19 cellular contexts compared by ENCODE assay signal in the genomic region with DNA sequence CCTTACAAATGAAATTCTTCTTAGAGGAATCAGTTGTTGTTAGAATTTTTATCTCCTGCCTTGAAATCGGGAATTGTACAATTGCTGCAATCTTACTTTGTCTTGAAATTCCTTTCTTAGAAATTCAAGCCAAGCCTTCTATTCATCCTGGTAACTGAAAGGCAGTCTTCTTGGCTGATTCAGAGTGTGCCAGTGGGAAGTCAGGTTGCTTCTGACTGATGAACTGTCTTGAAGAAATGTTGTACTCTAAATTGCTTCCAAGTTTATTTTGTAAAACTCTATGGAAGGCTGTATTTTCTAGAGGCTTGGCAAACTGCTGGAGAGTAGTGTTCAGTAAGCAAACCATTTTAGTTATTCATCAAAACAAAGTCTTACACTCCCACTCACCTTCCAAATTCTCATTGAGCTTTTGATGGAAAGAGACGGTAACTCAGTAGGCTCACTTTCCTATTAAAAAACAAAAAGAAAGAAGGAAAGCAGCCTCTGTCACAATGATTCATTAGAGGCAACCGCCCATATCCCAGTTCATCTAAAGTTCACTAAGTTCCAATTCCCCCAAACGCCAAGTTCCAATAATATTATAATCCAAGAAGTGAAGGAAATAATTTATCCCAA.
A peak's percentile ranks its signal among the peaks of the same experiment; 100 is the strongest.
DNase-seq lines count a peak whose midpoint lies in the region; ATAC-seq, FAIRE-seq and TF ChIP-seq lines count a peak whose summit lies in the region.
"Had no signal": no experiment of that assay in that cellular context is flagged by ENCODE, and none has a peak within 500 bp of the region (broad histone marks: within the 10 kb centered on the region; RNA-seq: fewer than 3 reads in every experiment).

No MANE protein-coding gene starts in this region.

- 79% methylated on average over 4 of the region's 4 CpGs; no CpG with 5 or more reads in 1 of the 2 experiments for WGBS in H1 (ENCODE audit: extremely low coverage in 1 of 2, insufficient coverage in 1 of 2, insufficient read length in 1 of 2, insufficient replicate concordance in 2 of 2, low coverage in 1 of 2, low lambda C conversion rate in 2 of 2, missing lambda C conversion rate in 1 of 2), 2 experiments

- H3K27me3 Mint-ChIP-seq in nephron (ENCODE audit: low read depth), result no peaks in the 10 kb centered on the region
- peaks cover 0 to 5% (median 1%) of the 10 kb centered on the region in 5 donors for H3K27me3 Mint-ChIP-seq in naive thymus-derived CD8-positive, alpha-beta T cell
- H3K27me3 Mint-ChIP-seq: CD8-positive, alpha-beta memory T cell had no signal

- no peak overlapping the region for H3K4me3 ChIP-seq in H1 (ENCODE audit: extremely low read depth in 1 of 4, insufficient read depth in 2 of 4, low read depth in 3 of 4, low read length in 4 of 4)
- H3K4me3 ChIP-seq: BLaER1, GM12878 had no signal

- H3K79me1 ChIP-seq in H1 (ENCODE audit: low read depth, low read length), result no peaks in the 10 kb centered on the region

- no peak overlapping the region for H3K9ac ChIP-seq in H1 (replicated peaks in 1 of 4; ENCODE audit: extremely low read depth in 1 of 4, low read depth in 3 of 4, low read length in 3 of 4)
- H3K9ac ChIP-seq: BLaER1 had no signal

- no peak overlapping the region for H3K18ac ChIP-seq in H1 (ENCODE audit: extremely low read depth, low read length)

- H3K23ac ChIP-seq in H1 (ENCODE audit: insufficient read length), result no peak overlapping the region

- H3K36me3 Mint-ChIP-seq in nephron (ENCODE audit: low read depth), result no peaks in the 10 kb centered on the region
- H3K36me3 Mint-ChIP-seq in naive thymus-derived CD8-positive, alpha-beta T cell, result peaks cover 0 to 5% (median 0%) of the 10 kb centered on the region in 3 donors
- H3K36me3 Mint-ChIP-seq: CD8-positive, alpha-beta memory T cell had no signal

- no peak overlapping the region for H3K4me2 ChIP-seq in H1 (ENCODE audit: insufficient read depth in 1 of 2, low read depth in 2 of 2, low read length in 2 of 2)
- H3K4me2 ChIP-seq: BLaER1 had no signal

- H3K23me2 ChIP-seq in H1 (ENCODE audit: low read depth, low read length), result no peaks in the 10 kb centered on the region

- H3K27me3 ChIP-seq in H1 (replicated peaks in 1 of 4; ENCODE audit: control insufficient read depth in 3 of 4, extremely low read depth in 1 of 4, insufficient read depth in 3 of 4, low read length in 3 of 4), result no peaks in the 10 kb centered on the region
- H3K27me3 ChIP-seq: BLaER1 had no signal

- TF ChIP-seq POLR2A in H1 (IDR thresholded peaks at IDR 0.05; ENCODE audit: control extremely low read depth in 1 of 2, low read depth in 2 of 2, low read length in 2 of 2), result no peak

- H4K8ac ChIP-seq in H1 (ENCODE audit: extremely low read depth, insufficient read depth, low read length), result no peak overlapping the region

- H3K14ac ChIP-seq in H1 (ENCODE audit: insufficient read length), result no peak overlapping the region

- FAIRE-seq in H1 (lab: Jason Lieb, UNC), result no peak
- FAIRE-seq: GM12878 had no signal

- H3K36me3 ChIP-seq in H1 (ENCODE audit: control insufficient read depth in 2 of 4, insufficient read depth in 4 of 4, low read length in 3 of 4), result no peaks in the 10 kb centered on the region
- H3K36me3 ChIP-seq: BLaER1 had no signal

- POLR2A ChIA-PET in H1 (lab: Charles Lee; ENCODE audit: partially characterized antibody), result no interaction called here
- POLR2A ChIA-PET in naive thymus-derived CD8-positive, alpha-beta T cell (lab: Charles Lee), result no interaction called here

- CTCF ChIA-PET in H1 (lab: Charles Lee; ENCODE audit: partially characterized antibody), result no interaction called here

- no peak for TF ChIP-seq EP300 in H1 (IDR thresholded peaks at IDR 0.05; ENCODE audit: borderline replicate concordance in 1 of 2, low read depth in 2 of 2, low read length in 2 of 2)

- peaks cover 0 to 3% (median 0%) of the 10 kb centered on the region in 4 experiments; a peak in 1 of 7 replicates for H3K4me1 ChIP-seq in H1 (replicated peaks in 1 of 4; ENCODE audit: control insufficient read depth in 3 of 4, insufficient read depth in 4 of 4, low read length in 3 of 4)
- H3K4me1 ChIP-seq: BLaER1 had no signal

- no peaks in the 10 kb centered on the region for H3K79me2 ChIP-seq in H1 (ENCODE audit: control insufficient read depth in 1 of 2, insufficient read depth in 2 of 2, low read length in 2 of 2)

- H3K27ac Mint-ChIP-seq in nephron, result peak overlapping the region; percentile 53 to 68 (median 65)
- no peak overlapping the region for H3K27ac Mint-ChIP-seq in naive thymus-derived CD8-positive, alpha-beta T cell
- H3K27ac Mint-ChIP-seq: CD8-positive, alpha-beta memory T cell had no signal

- H3K56ac ChIP-seq in H1 (replicated peaks; ENCODE audit: insufficient read length, low read depth, low read length), result no peak overlapping the region

- H3K4me3 Mint-ChIP-seq in nephron, result no peak overlapping the region
- no peak overlapping the region for H3K4me3 Mint-ChIP-seq in naive thymus-derived CD8-positive, alpha-beta T cell
- H3K4me3 Mint-ChIP-seq: CD8-positive, alpha-beta memory T cell had no signal

- no peak overlapping the region for H3K27ac ChIP-seq in H1 (ENCODE audit: low read depth, low read length)
- H3K27ac ChIP-seq: BLaER1 had no signal

- TF ChIP-seq RAD21 in H1 (IDR thresholded peaks at IDR 0.05 in 1 of 2, conservative IDR thresholded peaks at IDR 0.05 in 1 of 2; ENCODE audit: low read depth in 2 of 2, low read length in 2 of 2), result no peak

- peaks cover 4% of the 10 kb centered on the region for H3K9me3 Mint-ChIP-seq in nephron
- peaks cover 0 to 22% (median 0%) of the 10 kb centered on the region in 9 donors for H3K9me3 Mint-ChIP-seq in naive thymus-derived CD8-positive, alpha-beta T cell

- no peaks in the 10 kb centered on the region for H4K20me1 ChIP-seq in H1 (replicated peaks in 1 of 2; ENCODE audit: control insufficient read depth in 1 of 2, insufficient read depth in 2 of 2, low read length in 2 of 2)
- H4K20me1 ChIP-seq: BLaER1 had no signal

- H2BK20ac ChIP-seq in H1 (ENCODE audit: low read length), result no peak overlapping the region

- H2AK5ac ChIP-seq in H1 (ENCODE audit: low read depth, low read length), result no peak overlapping the region

- TF ChIP-seq CTCF in H1 (IDR thresholded peaks at IDR 0.05; ENCODE audit: control extremely low read depth in 1 of 3, insufficient read depth in 1 of 3, low read depth in 1 of 3, low read length in 3 of 3), result no peak
- TF ChIP-seq CTCF in nephron (IDR thresholded peaks at IDR 0.05; ENCODE audit: unreplicated experiment in 3 of 3), result no peak

- no peak overlapping the region for H2BK120ac ChIP-seq in H1 (replicated peaks; ENCODE audit: low read depth, low read length)

- no peak overlapping the region for H2BK5ac ChIP-seq in H1 (ENCODE audit: low read depth, low read length)

- H2AFZ ChIP-seq in H1 (ENCODE audit: low read length), result peak overlapping the region; percentile 14

- no peak overlapping the region for H3K4ac ChIP-seq in H1 (replicated peaks; ENCODE audit: insufficient read length, low read depth, low read length)

- no peak overlapping the region for H2BK12ac ChIP-seq in H1 (ENCODE audit: low read depth, low read length)

- H3K9me3 ChIP-seq in H1 (ENCODE audit: insufficient read depth in 2 of 2, low read depth in 1 of 2, low read length in 1 of 2), result no peaks in the 10 kb centered on the region
- H3K9me3 ChIP-seq: BLaER1 had no signal

- no peak overlapping the region for H2BK15ac ChIP-seq in H1 (ENCODE audit: low read length)

- no peak overlapping the region for H4K5ac ChIP-seq in H1 (ENCODE audit: insufficient read length, low read depth, low read length)

- H4K91ac ChIP-seq in H1 (replicated peaks; ENCODE audit: insufficient read length, low read length), result no peak overlapping the region

- no peak for ATAC-seq in naive thymus-derived CD8-positive, alpha-beta T cell
- ATAC-seq: GM12878 had no signal

- DNase-seq in NCI-H226 (peak; percentile 78), H1 (ENCODE audit: low read depth in 1 of 2, low spot score in 2 of 2) (no peak), NOMO-1 treated with DMSO at 0.1 percent for 48 hours (lab: John Stamatoyannopoulos, UW; ENCODE audit: unreplicated experiment) (no peak), T-helper 9 cell (no peak), GM03348 (ENCODE audit: low spot score) (no peak)
- DNase-seq in naive thymus-derived CD8-positive, alpha-beta T cell, result no peak
- DNase-seq: CD8-positive, alpha-beta memory T cell; DMS79 treated with DMSO at 0.1 percent for 48 hours; Karpas-422; NCI-H1105; NCI-H1694; NCI-H2107; NCI-H2227 treated with DMSO at 0.1 percent for 48 hours; NCI-H526; OCI-M1; SIG-M5 had no signal

- H3K4me1 Mint-ChIP-seq in nephron, result peaks cover 17% of the 10 kb centered on the region
- no peaks in the 10 kb centered on the region for H3K4me1 Mint-ChIP-seq in naive thymus-derived CD8-positive, alpha-beta T cell
- H3K4me1 Mint-ChIP-seq: CD8-positive, alpha-beta memory T cell had no signal

TF ChIP-seq in H1, 55 proteins besides CTCF, POLR2A, EP300 and RAD21:
- no peak for TF ChIP-seq TEAD4 (IDR thresholded peaks at IDR 0.05; ENCODE audit: low read depth, low read length)

Comparison
In these comparisons a context has a peak if more than half of its experiments do, and no peak if none do; other contexts are left out.
1. H3K27ac Mint-ChIP-seq: peak in nephron (3 of 3); none in naive thymus-derived CD8-positive, alpha-beta T cell (0 of 10).